ENCODE assay signal across 18 cellular contexts in the genomic region with DNA sequence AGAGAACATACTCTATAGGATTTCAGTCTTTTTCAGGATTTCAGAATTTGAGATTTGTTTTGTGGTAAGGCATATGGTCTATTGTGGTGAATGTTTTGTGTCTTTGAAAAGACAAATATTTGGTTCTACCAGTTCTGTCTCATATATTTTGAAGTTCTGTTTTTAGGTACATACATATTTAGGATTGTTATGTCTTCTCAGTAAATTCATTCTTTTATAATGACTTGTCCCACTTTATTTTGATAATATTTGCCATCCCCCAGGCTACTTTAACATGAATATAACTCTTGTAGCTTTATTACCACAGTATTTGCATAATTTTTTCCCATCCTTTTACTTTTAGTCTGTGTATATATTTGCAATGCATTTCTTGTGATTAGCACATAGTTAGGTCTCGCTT. TPM values are rescaled to one million over a fixed set of nuclear protein-coding genes. Genes with fewer than 3 reads are reported as not detected.
DNase-seq lines count a peak whose midpoint lies in the region; ATAC-seq and TF ChIP-seq lines count a peak whose summit lies in the region.
"Had no signal": no experiment of that assay in that cellular context is flagged by ENCODE, and none has a peak within 500 bp of the region (broad histone marks: within the 10 kb centered on the region; RNA-seq: fewer than 3 reads in every experiment).

No MANE protein-coding gene starts in this region.

- CTCF ChIA-PET in mammary epithelial cell (lab: Charles Lee; ENCODE audit: low non-redundant PET), result no interaction called here

- H2AFZ ChIP-seq in mammary epithelial cell (ENCODE audit: low read depth, low read length), result no peak overlapping the region
- H2AFZ ChIP-seq: neural progenitor cell had no signal

- peak overlapping the region; percentile 51 for H3K27ac ChIP-seq in mammary epithelial cell (ENCODE audit: insufficient read depth, low read depth, low read length)
- no peak overlapping the region for H3K27ac ChIP-seq in testis
- H3K27ac ChIP-seq: dorsolateral prefrontal cortex, neural progenitor cell had no signal

- H3K4me1 Mint-ChIP-seq in osteocyte (ENCODE audit: unreplicated experiment), result peaks cover 75% of the 10 kb centered on the region
- H3K4me1 Mint-ChIP-seq: neural progenitor cell had no signal

- ATAC-seq in Right ventricle myocardium inferior (no peak), HG02973 (IDR thresholded peaks at IDR 0.05; ENCODE audit: unreplicated experiment) (no peak)
- ATAC-seq: right cardiac atrium had no signal

- no peak overlapping the region for H3K9ac ChIP-seq in mammary epithelial cell (ENCODE audit: insufficient read depth, low read length)
- H3K9ac ChIP-seq: neural progenitor cell had no signal

- H4K20me1 ChIP-seq in mammary epithelial cell (ENCODE audit: insufficient read depth, low read length), result no peaks in the 10 kb centered on the region

- 82% methylated on average over 1 of the region's 1 CpG for WGBS in mammary epithelial cell (ENCODE audit: low coverage, missing lambda C conversion rate)
- WGBS in testis, 2 donors, result 96 to 100% methylated on average over 1 of the region's 1 CpG

- H3K79me2 ChIP-seq in mammary epithelial cell (ENCODE audit: insufficient read depth, low read length), result peaks cover 89% of the 10 kb centered on the region

- intact Hi-C loops in mammary epithelial cell (cut with micrococcal nuclease) (loop anchor here (5.0 kb wide), 1 partner anchor 77 kb away; no protein-coding TSS in a partner anchor), Right ventricle myocardium inferior (cut with DNase I) (no loop called here), testis (cut with DNase I; ENCODE audit: low total_unique reads) (no loop called here)

- no TSS peak for BruUV-seq in mammary epithelial cell (replicated peaks; lab: Mats Ljungman, UMichigan)

- TF ChIP-seq CTCF in mammary epithelial cell (conservative IDR thresholded peaks at IDR 0.05 in 1 of 2, IDR thresholded peaks at IDR 0.05 in 1 of 2; ENCODE audit: extremely low read depth in 1 of 2, insufficient read depth in 1 of 2, low read depth in 1 of 2, low read length in 2 of 2) (no peak), osteocyte (IDR thresholded peaks at IDR 0.05) (no peak), testis (IDR thresholded peaks at IDR 0.05) (no peak)

- no peak for TF ChIP-seq POLR2A in testis (IDR thresholded peaks at IDR 0.05)

- H3K9me3 Mint-ChIP-seq in osteocyte (ENCODE audit: unreplicated experiment), result no peaks in the 10 kb centered on the region
- H3K9me3 Mint-ChIP-seq: CD8-positive, alpha-beta memory T cell had no signal

- H3K27me3 ChIP-seq in mammary epithelial cell (ENCODE audit: insufficient read depth, low read length), result no peaks in the 10 kb centered on the region
- no peaks in the 10 kb centered on the region for H3K27me3 ChIP-seq in testis
- H3K27me3 ChIP-seq: dorsolateral prefrontal cortex, neural progenitor cell had no signal

- H3K9me3 ChIP-seq in mammary epithelial cell (replicated peaks; ENCODE audit: insufficient read depth, low read length) (no peaks in the 10 kb centered on the region), testis (no peaks in the 10 kb centered on the region)

- H3K4me3 Mint-ChIP-seq in osteocyte (ENCODE audit: unreplicated experiment), result no peak overlapping the region
- H3K4me3 Mint-ChIP-seq: neural progenitor cell had no signal

- no peaks in the 10 kb centered on the region for H3K27me3 Mint-ChIP-seq in osteocyte (ENCODE audit: unreplicated experiment)
- H3K27me3 Mint-ChIP-seq: CD8-positive, alpha-beta memory T cell had no signal

- no peak overlapping the region for H3K4me3 ChIP-seq in mammary epithelial cell (replicated peaks in 1 of 3; ENCODE audit: insufficient read depth in 1 of 3, low read depth in 2 of 3, low read length in 3 of 3)
- no peak overlapping the region for H3K4me3 ChIP-seq in testis
- H3K4me3 ChIP-seq: dorsolateral prefrontal cortex, neural progenitor cell had no signal

- DNase-seq in EH (ENCODE audit: low read depth), result peak; percentile 40
- peak; percentile 19 for DNase-seq in NCI-H526 treated with DMSO at 0.1 percent for 48 hours (lab: John Stamatoyannopoulos, UW)
- no peak for DNase-seq in mammary epithelial cell
- no peak for DNase-seq in osteocyte (ENCODE audit: extremely low spot score, unreplicated experiment)
- DNase-seq in Right ventricle myocardium inferior (ENCODE audit: missing footprints), result no peak
- no peak for DNase-seq in DMS153 (lab: John Stamatoyannopoulos, UW)
- DNase-seq in testis, result no peak
- DNase-seq: activated CD4-positive, alpha-beta T cell treated with anti-CD3 and anti-CD28 coated beads, Interleukin-2, amount 50 U/mL, for 4 hours; activated naive CD4-positive, alpha-beta T cell treated with anti-CD3 and anti-CD28 coated beads, Interleukin-2, amount 50 U/mL, for 16 hours; activated T-cell treated with anti-CD3 and anti-CD28 coated beads for 4 hours; CD8-positive, alpha-beta memory T cell; dorsolateral prefrontal cortex; kidney glomerular epithelial cell; OCI-M1; right cardiac atrium; SW 1271 had no signal

- peak overlapping the region; percentile 58 for H3K27ac Mint-ChIP-seq in osteocyte (ENCODE audit: unreplicated experiment)
- H3K27ac Mint-ChIP-seq: neural progenitor cell had no signal

- H3K4me2 ChIP-seq in mammary epithelial cell (ENCODE audit: insufficient read depth, low read depth, low read length), result no peak overlapping the region
- H3K4me2 ChIP-seq: neural progenitor cell had no signal

- H3K36me3 Mint-ChIP-seq in osteocyte (ENCODE audit: unreplicated experiment), result no peaks in the 10 kb centered on the region
- H3K36me3 Mint-ChIP-seq: CD8-positive, alpha-beta memory T cell had no signal

- H3K4me1 ChIP-seq in mammary epithelial cell (ENCODE audit: insufficient read depth, low read length) (peaks cover 20% of the 10 kb centered on the region), testis (peaks cover 22% of the 10 kb centered on the region)

- in situ Hi-C loops in mammary epithelial cell (cut with MboI; ENCODE audit: low sequenced_read_pairs in 2 of 2), result no loop called here

- H3K36me3 ChIP-seq in mammary epithelial cell (ENCODE audit: insufficient read depth, low read length), result no peaks in the 10 kb centered on the region
- H3K36me3 ChIP-seq in testis (ENCODE audit: low read depth, missing control alignments), result no peaks in the 10 kb centered on the region
- H3K36me3 ChIP-seq: neural progenitor cell had no signal

- dilution Hi-C loops in mammary epithelial cell (cut with HindIII; ENCODE audit: low sequenced_read_pairs), result loop anchor here (5.0 kb wide), 2 partner anchors 57 to 68 kb away; no protein-coding TSS in a partner anchor

RNA-seq across cellular contexts. Expression of a gene that starts 32.0 kb away (rescaled TPM):
- total RNA-seq in mammary epithelial cell (10 to 100 TPM; 34.1 to 67.2 TPM), osteocyte (41.2 and 42.5 TPM in 2 replicates), Right ventricle myocardium inferior (32.3 TPM), testis (100 to 1,000 TPM; 130 to 137 TPM)
- polyA plus RNA-seq in mammary epithelial cell (11.1 TPM), testis (ENCODE audit: insufficient read depth, low read depth, low replicate concordance) (75.2 TPM)
- polyA minus RNA-seq in mammary epithelial cell, result 35.4 TPM

Comparison
In these comparisons a context has a peak if more than half of its experiments do, and no peak if none do; other contexts are left out.
1. DNase-seq: peak in EH (single experiment) and NCI-H526 treated with DMSO at 0.1 percent for 48 hours (single experiment); none in mammary epithelial cell (single experiment), osteocyte (single experiment), Right ventricle myocardium inferior (single experiment), DMS153 (single experiment) and testis (single experiment).